10 cellular contexts compared by ENCODE assay signal in the genomic region with DNA sequence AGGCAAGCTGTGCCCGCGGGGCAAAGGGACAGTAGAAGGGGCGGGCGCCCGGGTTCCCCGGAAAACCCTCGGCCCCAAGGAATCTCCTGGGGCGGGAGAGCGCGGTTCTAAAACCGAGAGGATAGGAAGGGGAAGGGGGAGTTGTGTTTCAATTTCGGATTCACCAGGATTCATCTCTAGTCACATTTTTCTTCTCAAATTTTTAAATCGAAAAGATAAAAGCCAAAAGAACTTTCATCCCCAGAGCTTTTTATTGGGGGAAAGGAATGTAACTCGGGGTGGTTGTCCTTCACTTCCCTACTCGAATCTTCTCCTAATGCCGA. TPM values are rescaled to one million over a fixed set of nuclear protein-coding genes. Genes with fewer than 3 reads are reported as not detected.
DNase-seq lines count a peak whose midpoint lies in the region; ATAC-seq and TF ChIP-seq lines count a peak whose summit lies in the region.
"Had no signal": no experiment of that assay in that cellular context is flagged by ENCODE, and none has a peak within 500 bp of the region (broad histone marks: within the 10 kb centered on the region; RNA-seq: fewer than 3 reads in every experiment).

No MANE protein-coding gene starts in this region.

- no peak for TF ChIP-seq CTCF in CD4-positive, alpha-beta T cell (IDR thresholded peaks at IDR 0.05)
- TF ChIP-seq CTCF in PC-3 (conservative IDR thresholded peaks at IDR 0.05; ENCODE audit: low read depth, low read length) (no peak), ovary (IDR thresholded peaks at IDR 0.05) (no peak)

- 0 out of 2 replicates have a peak, but pooled peaks cover 4% of the 10 kb centered on the region for H3K4me1 ChIP-seq in PC-3 (ENCODE audit: insufficient read depth, low read length)
- peaks cover 0 to 10% of the 10 kb centered on the region in 2 donors for H3K4me1 ChIP-seq in esophagus (ENCODE audit: control insufficient read depth in 2 of 2, insufficient read depth in 2 of 2, low read length in 1 of 2)
- H3K4me1 ChIP-seq in ovary (ENCODE audit: insufficient read depth), result peaks cover 3% of the 10 kb centered on the region

- no peak for TF ChIP-seq POLR2A in ovary (IDR thresholded peaks at IDR 0.05)

- peak overlapping the region; percentile 57 for H3K9ac ChIP-seq in PC-3 (ENCODE audit: low read length)

- in situ Hi-C loops in ACHN (cut with HindIII; ENCODE audit: low pct_ligation_motif_present, low pct_unique_long_range_greater_than_20kb, low sequenced_read_pairs), result no loop called here

- no peaks in the 10 kb centered on the region for H3K9me2 ChIP-seq in PC-3 (replicated peaks; ENCODE audit: low read length)

- POLR2A ChIA-PET in CD4-positive, alpha-beta T cell (lab: Charles Lee), result no interaction called here
- POLR2A ChIA-PET in PC-3 (lab: Charles Lee; ENCODE audit: unreplicated experiment), result interaction anchor here (0.6 kb wide), 2 partner anchors 17 to 1117 kb away, joined by 3 to 4 read pairs; no protein-coding TSS in a partner anchor

- no peaks in the 10 kb centered on the region for H4K20me1 ChIP-seq in PC-3 (ENCODE audit: low read length)

- H3K36me3 Mint-ChIP-seq in CD4-positive, alpha-beta T cell (ENCODE audit: low read depth), result no peaks in the 10 kb centered on the region

- H3F3A ChIP-seq in PC-3 (ENCODE audit: low read length, unreplicated experiment), result no peaks in the 10 kb centered on the region

- peaks cover 87% of the 10 kb centered on the region for H3K27me3 Mint-ChIP-seq in CD4-positive, alpha-beta T cell

- peaks cover 74% of the 10 kb centered on the region for H3K27me3 ChIP-seq in CD4-positive, alpha-beta T cell (ENCODE audit: control insufficient read depth, insufficient read depth, low read length)
- no peaks in the 10 kb centered on the region for H3K27me3 ChIP-seq in PC-3 (ENCODE audit: low read length)
- peaks cover 0 to 5% of the 10 kb centered on the region in 2 donors for H3K27me3 ChIP-seq in esophagus (ENCODE audit: control insufficient read depth in 1 of 2, insufficient read depth in 2 of 2, low read length in 2 of 2)
- no peaks in the 10 kb centered on the region for H3K27me3 ChIP-seq in ovary

- BruUV-seq in PC-3 (replicated peaks; lab: Mats Ljungman, UMichigan), result no TSS peak

- no peak for TF ChIP-seq EP300 in ovary (IDR thresholded peaks at IDR 0.05)

- no peak overlapping the region for H3K27ac Mint-ChIP-seq in CD4-positive, alpha-beta T cell

- DNase-seq in CD4-positive, alpha-beta T cell, result no peak
- DNase-seq in PC-3, result no peak
- DNase-seq in ovary, result no peak
- no peak for DNase-seq in NCI-H526 treated with DMSO at 0.1 percent for 48 hours (lab: John Stamatoyannopoulos, UW)
- DNase-seq in ACHN, result no peak
- DNase-seq: cortex of kidney; stimulated activated CD4-positive, alpha-beta T cell treated with anti-CD3 and anti-CD28 coated beads, Interleukin-1b, Interleukin-23, amount 100 ng/mL, for 48 hours had no signal

- H3K27ac ChIP-seq in CD4-positive, alpha-beta T cell (ENCODE audit: low read depth, low read length), result no peak overlapping the region
- no peak overlapping the region for H3K27ac ChIP-seq in PC-3 (ENCODE audit: low read length)
- peak overlapping the region; percentile 59 to 72 for H3K27ac ChIP-seq in esophagus (ENCODE audit: low read depth in 2 of 2, low read length in 1 of 2)
- H3K27ac ChIP-seq in ovary, result peak overlapping the region; percentile 78 to 88

- peak overlapping the region; percentile 75 for H3K4me3 Mint-ChIP-seq in CD4-positive, alpha-beta T cell

- H3K4me1 Mint-ChIP-seq in CD4-positive, alpha-beta T cell (ENCODE audit: low read depth), result peaks cover 37% of the 10 kb centered on the region

- H3K36me3 ChIP-seq in PC-3 (ENCODE audit: low read depth, low read length) (no peaks in the 10 kb centered on the region), esophagus (ENCODE audit: control insufficient read depth in 2 of 2, insufficient read depth in 2 of 2, low read length in 1 of 2) (peaks cover 0 to 4% of the 10 kb centered on the region in 2 donors), ovary (no peaks in the 10 kb centered on the region)

- peaks cover 27% of the 10 kb centered on the region for H3K79me2 ChIP-seq in PC-3 (ENCODE audit: low read length)

- CTCF ChIA-PET in CD4-positive, alpha-beta T cell (lab: Charles Lee), result no interaction called here
- CTCF ChIA-PET in PC-3 (lab: Charles Lee), result no interaction called here

- peak overlapping the region; percentile 91 for H3K4me2 ChIP-seq in PC-3 (ENCODE audit: low read length)

- intact Hi-C loops in CD4-positive, alpha-beta T cell (cut with DNase I, micrococcal nuclease), result no loop called here
- intact Hi-C loops in PC-3 (cut with micrococcal nuclease), result loop anchor here (10.0 kb wide), 1 partner anchor 520 kb away; no protein-coding TSS in a partner anchor
- intact Hi-C loops in ovary (cut with DNase I), result no loop called here

- no peaks in the 10 kb centered on the region for H3K9me3 ChIP-seq in CD4-positive, alpha-beta T cell (ENCODE audit: control insufficient read depth, low read length)
- H3K9me3 ChIP-seq in PC-3 (ENCODE audit: low read length) (no peaks in the 10 kb centered on the region), esophagus (ENCODE audit: control insufficient read depth in 2 of 2, insufficient read depth in 1 of 2, low read depth in 1 of 2, low read length in 1 of 2) (no peaks in the 10 kb centered on the region), ovary (no peaks in the 10 kb centered on the region)

- H3K4me3 ChIP-seq in PC-3 (ENCODE audit: low read length), result peak overlapping the region; percentile 91
- H3K4me3 ChIP-seq in esophagus (ENCODE audit: low read depth in 1 of 2, low read length in 2 of 2), result peak overlapping the region; percentile 57 to 66
- H3K4me3 ChIP-seq in ovary, result peak overlapping the region; percentile 65

- no peak for ATAC-seq in CD4-positive, alpha-beta T cell (ENCODE audit: poor library complexity)
- ATAC-seq in PC-3, result no peak; the same call in 1 of the 2 replicates
- ATAC-seq in HG03520 (IDR thresholded peaks at IDR 0.05; ENCODE audit: unreplicated experiment), result no peak
- no peak for ATAC-seq in HG03442 (IDR thresholded peaks at IDR 0.05; ENCODE audit: unreplicated experiment)

- WGBS in esophagus, 2 donors, result 1 to 2% methylated on average over 16 of the region's 16 CpGs
- WGBS in ovary, 3 donors, result 1 to 2% (median 2%) methylated on average over 16 of the region's 16 CpGs

- peak overlapping the region; percentile 90 for H2AFZ ChIP-seq in PC-3 (ENCODE audit: low read length)

- H3K9me3 Mint-ChIP-seq in CD4-positive, alpha-beta T cell, result no peaks in the 10 kb centered on the region

RNA-seq across cellular contexts. Expression of gene BMP4, which starts 1.4 kb away (rescaled TPM):
- not detected for total RNA-seq in CD4-positive, alpha-beta T cell
- total RNA-seq in PC-3 (2014; rRNA removed), result 8.7 and 16.5 TPM in 2 replicates
- 1 to 10 TPM; 2.6 to 3.8 TPM for polyA plus RNA-seq in esophagus
- 10 to 100 TPM in 5 of 7 donors, 1 to 10 TPM in 2; 4.4 to 21.6 (median 13.0) TPM for total RNA-seq in ovary
- polyA plus RNA-seq in ovary, result 10 to 100 TPM; 12.9 to 22.8 TPM

Comparison
In these comparisons a context has a peak if more than half of its experiments do, and no peak if none do; other contexts are left out.
1. H3K27ac ChIP-seq: peak in esophagus (2 of 2) and ovary (2 of 2); none in CD4-positive, alpha-beta T cell (single experiment) and PC-3 (single experiment).
2. Peak in every context shown above with its lines, with median percentiles within 50 percentile points of each other: H3K4me3 ChIP-seq.